ENCODE assay signal across 8 cellular contexts in genomic region chr4:137531951-137532868, GRCh38. TPM values are rescaled to one million over a fixed set of nuclear protein-coding genes. Genes with fewer than 3 reads are reported as not detected.
DNase-seq lines count a peak whose midpoint lies in the region; ATAC-seq and TF ChIP-seq lines count a peak whose summit lies in the region.

TSS of gene PCDH18 (minus strand) at chr4:137532494. CDS start at chr4:137532088, 406 bp downstream.

- no peak for TF ChIP-seq CTCF in AG04449 (IDR thresholded peaks at IDR 0.05; ENCODE audit: insufficient read depth, low read length, missing control alignments)
- TF ChIP-seq CTCF in fibroblast of mammary gland (conservative IDR thresholded peaks at IDR 0.05; ENCODE audit: control insufficient read depth, insufficient read depth, low read depth, low read length) = no peak

- peak; percentile 67 for ATAC-seq in GM18511 (IDR thresholded peaks at IDR 0.05; ENCODE audit: unreplicated experiment)
- peak; percentile 71 for ATAC-seq in HG03354 (IDR thresholded peaks at IDR 0.05; ENCODE audit: poor library complexity, severe bottlenecking, unreplicated experiment)
- ATAC-seq in HG03135 (IDR thresholded peaks at IDR 0.05; ENCODE audit: unreplicated experiment) = no peak

- DNase-seq in AG04449 (ENCODE audit: low read depth, low spot score) = peak; percentile 84
- peak in 3 of 5 donors; percentile 1 to 16 (median 8) for DNase-seq in T-helper 1 cell
- peak; percentile 98 for DNase-seq in fibroblast of mammary gland (ENCODE audit: low read depth)
- DNase-seq in myocyte (ENCODE audit: low read depth) = peak; percentile 97
- DNase-seq in SW 1271 (lab: John Stamatoyannopoulos, UW) = no peak

- CTCF ChIA-PET in AG04449 (lab: Yijun Ruan, JAX) = interaction anchor here (0.8 to 2.6 kb wide), 13 partner anchors 8 to 408 kb away, joined by 3 to 14 read pairs (median 5); no protein-coding TSS in a partner anchor

- POLR2A ChIA-PET in AG04449 (lab: Yijun Ruan, JAX) = interaction anchor here (0.6 to 2.2 kb wide), 9 partner anchors 12 to 408 kb away, joined by 3 to 8 read pairs (median 4); no protein-coding TSS in a partner anchor

- H3K4me3 ChIP-seq in AG04449 (ENCODE audit: low read depth, low read length) (peak within 1 kb of the TSS; percentile 81), fibroblast of mammary gland (ENCODE audit: control insufficient read depth, low read depth, low read length) (peak within 1 kb of the TSS; percentile 84)

RNA-seq across cellular contexts. Expression of gene PCDH18, which starts in this region (rescaled TPM):
- total RNA-seq in myocyte = 38.5 and 59.9 TPM in 2 replicates
- polyA plus RNA-seq in myocyte (2012) = 14.6 TPM

Comparison
In these comparisons a context has a peak if more than half of its experiments do, and no peak if none do; other contexts are left out.
1. DNase-seq: peak in AG04449 (single experiment), T-helper 1 cell (3 of 5), fibroblast of mammary gland (single experiment) and myocyte (single experiment); none in SW 1271 (0 of 2).